Comparison of ENCODE assay signal across 16 cellular contexts in genomic region chr1:184820956-184821355, GRCh38.
DNase-seq lines count a peak whose midpoint lies in the region; ATAC-seq and TF ChIP-seq lines count a peak whose summit lies in the region.
"Had no signal": no experiment of that assay in that cellular context is flagged by ENCODE, and none has a peak within 500 bp of the region (broad histone marks: within the 10 kb centered on the region; RNA-seq: fewer than 3 reads in every experiment).

No MANE protein-coding gene starts in this region.

- H3F3A ChIP-seq in GM23248 (ENCODE audit: insufficient read depth): no peaks in the 10 kb centered on the region

- H3K27me3 ChIP-seq in AG04450 (ENCODE audit: control insufficient read depth, insufficient read depth, low read length) (no peaks in the 10 kb centered on the region), psoas muscle (ENCODE audit: insufficient read depth in 3 of 3, low read length in 2 of 3) (no peaks in the 10 kb centered on the region), GM23248 (replicated peaks; ENCODE audit: insufficient read depth) (no peaks in the 10 kb centered on the region), vagina (no peaks in the 10 kb centered on the region)
- H3K27me3 ChIP-seq: BE2C had no signal

- no peak overlapping the region for H3K4me3 Mint-ChIP-seq in HFFc6
- H3K4me3 Mint-ChIP-seq in effector memory CD8-positive, alpha-beta T cell: no peak overlapping the region
- H3K4me3 Mint-ChIP-seq: CD14-positive monocyte, GM23338, IgD-negative memory B cell had no signal

- TF ChIP-seq CTCF in AG04450 (IDR thresholded peaks at IDR 0.05; ENCODE audit: low read depth, low read length) (no peak), HFFc6 (IDR thresholded peaks at IDR 0.05) (no peak), psoas muscle (IDR thresholded peaks at IDR 0.05) (no peak), vagina (IDR thresholded peaks at IDR 0.05) (no peak)

- TF ChIP-seq POLR2A in vagina (IDR thresholded peaks at IDR 0.05): no peak

- peaks cover 41% of the 10 kb centered on the region for H3K4me1 ChIP-seq in psoas muscle
- no peaks in the 10 kb centered on the region for H3K4me1 ChIP-seq in GM23248 (ENCODE audit: insufficient read depth)
- H3K4me1 ChIP-seq in vagina: peaks cover 13% of the 10 kb centered on the region
- H3K4me1 ChIP-seq: BE2C had no signal

- no peak overlapping the region for H2AFZ ChIP-seq in GM23248
- H2AFZ ChIP-seq: GM23338 had no signal

- no peak for ATAC-seq in effector memory CD8-positive, alpha-beta T cell (replicated peaks)
- no peak for ATAC-seq in psoas muscle
- ATAC-seq in GM21576 (IDR thresholded peaks at IDR 0.05; ENCODE audit: unreplicated experiment): no peak
- ATAC-seq: GM23338 had no signal

- H3K4me1 Mint-ChIP-seq in HFFc6 (ENCODE audit: low read depth): peaks cover 13% of the 10 kb centered on the region
- peaks cover 2 to 4% of the 10 kb centered on the region in 2 donors for H3K4me1 Mint-ChIP-seq in effector memory CD8-positive, alpha-beta T cell (ENCODE audit: low read depth in 2 of 2)
- H3K4me1 Mint-ChIP-seq: GM23338 had no signal

- POLR2A ChIA-PET in AG04450 (lab: Yijun Ruan, JAX): no interaction called here

- no peak overlapping the region for H3K4me3 ChIP-seq in AG04450 (ENCODE audit: low read depth, low read length)
- no peak overlapping the region for H3K4me3 ChIP-seq in psoas muscle
- H3K4me3 ChIP-seq in GM23248: no peak overlapping the region
- no peak overlapping the region for H3K4me3 ChIP-seq in vagina
- H3K4me3 ChIP-seq: GM23338 had no signal

- H3K27ac Mint-ChIP-seq in HFFc6: no peak overlapping the region
- H3K27ac Mint-ChIP-seq in effector memory CD8-positive, alpha-beta T cell: peak overlapping the region; percentile 51 to 84
- H3K27ac Mint-ChIP-seq: GM23338, IgD-negative memory B cell had no signal

- H3K36me3 ChIP-seq in psoas muscle (ENCODE audit: insufficient read depth in 1 of 2, low read depth in 1 of 2) (peaks cover 0 to 54% of the 10 kb centered on the region in 2 donors), GM23248 (ENCODE audit: low read depth) (peaks cover 8% of the 10 kb centered on the region; the same call in 1 of the 2 replicates), vagina (no peaks in the 10 kb centered on the region)
- H3K36me3 ChIP-seq: BE2C had no signal

- H3K9me3 ChIP-seq in AG04450 (ENCODE audit: control insufficient read depth, insufficient read depth, low read length) (no peaks in the 10 kb centered on the region), psoas muscle (no peaks in the 10 kb centered on the region), GM23248 (ENCODE audit: low read depth) (no peaks in the 10 kb centered on the region), vagina (no peaks in the 10 kb centered on the region)
- H3K9me3 ChIP-seq: BE2C had no signal

- no peaks in the 10 kb centered on the region for H3K9me2 ChIP-seq in GM23248 (ENCODE audit: insufficient read depth)

- H3K27me3 Mint-ChIP-seq in HFFc6 (ENCODE audit: insufficient read depth): peaks cover 3% of the 10 kb centered on the region
- no peaks in the 10 kb centered on the region for H3K27me3 Mint-ChIP-seq in effector memory CD8-positive, alpha-beta T cell
- H3K27me3 Mint-ChIP-seq: IgD-negative memory B cell had no signal

- DNase-seq in AG04450 (ENCODE audit: low read depth, low spot score) (no peak), HFFc6 (peak; percentile 15), psoas muscle (no peak), GM23248 (no peak), SKM-1 (lab: John Stamatoyannopoulos, UW; ENCODE audit: unreplicated experiment) (no peak), vagina (ENCODE audit: extremely low spot score in 2 of 2) (no peak)
- no peak for DNase-seq in effector memory CD8-positive, alpha-beta T cell
- DNase-seq: 8988T, BE2C, Calu3, DMS 273 treated with DMSO at 0.1 percent for 48 hours, H7 had no signal

- CTCF ChIA-PET in AG04450 (lab: Charles Lee): interaction anchor here (1.8 kb wide), 1 partner anchor 16 kb away, joined by 5 read pairs; no protein-coding TSS in a partner anchor

- intact Hi-C loops in psoas muscle (cut with DNase I): no loop called here
- intact Hi-C loops in vagina (cut with DNase I): no loop called here

- no peaks in the 10 kb centered on the region for H3K79me2 ChIP-seq in GM23248 (ENCODE audit: insufficient read depth)

- peaks cover 25% of the 10 kb centered on the region for H3K36me3 Mint-ChIP-seq in HFFc6 (ENCODE audit: low read depth)
- H3K36me3 Mint-ChIP-seq in effector memory CD8-positive, alpha-beta T cell (ENCODE audit: insufficient read depth): peaks cover 35% of the 10 kb centered on the region

- WGBS in psoas muscle, 3 donors: 71 to 80% (median 78%) methylated on average over 5 of the region's 5 CpGs
- WGBS in GM23248 (ENCODE audit: low coverage in 1 of 2, low lambda C conversion rate in 2 of 2, missing lambda C conversion rate in 2 of 2), 2 experiments: 87 to 95% methylated on average over 5 of the region's 5 CpGs

- H3K4me2 ChIP-seq in GM23248 (ENCODE audit: unreplicated experiment): no peak overlapping the region
- H3K4me2 ChIP-seq: GM23338 had no signal

- no peaks in the 10 kb centered on the region for H3K9me3 Mint-ChIP-seq in HFFc6
- peaks cover 0 to 1% of the 10 kb centered on the region in 2 donors for H3K9me3 Mint-ChIP-seq in effector memory CD8-positive, alpha-beta T cell

- H4K20me1 ChIP-seq in GM23248 (ENCODE audit: insufficient read depth): no peaks in the 10 kb centered on the region

- no peak overlapping the region for H3K9ac ChIP-seq in GM23248

- in situ Hi-C loops in GM23248 (cut with MboI): loop anchor here (25.0 kb wide), 2 partner anchors 341 to 866 kb away; partner anchors contain the start of genes SWT1 and TRMT1L

- H3K27ac ChIP-seq in AG04450 (ENCODE audit: low read depth, low read length) (peak overlapping the region; percentile 21), psoas muscle (peak overlapping the region; percentile 92), GM23248 (no peak overlapping the region), vagina (no peak overlapping the region)

Comparison
In these comparisons a context has a peak if more than half of its experiments do, and no peak if none do; other contexts are left out.
1. H3K27ac ChIP-seq: peak in AG04450 (single experiment) and psoas muscle (single experiment); none in GM23248 (single experiment) and vagina (single experiment).